12 cellular contexts compared by ENCODE assay signal in the genomic region with DNA sequence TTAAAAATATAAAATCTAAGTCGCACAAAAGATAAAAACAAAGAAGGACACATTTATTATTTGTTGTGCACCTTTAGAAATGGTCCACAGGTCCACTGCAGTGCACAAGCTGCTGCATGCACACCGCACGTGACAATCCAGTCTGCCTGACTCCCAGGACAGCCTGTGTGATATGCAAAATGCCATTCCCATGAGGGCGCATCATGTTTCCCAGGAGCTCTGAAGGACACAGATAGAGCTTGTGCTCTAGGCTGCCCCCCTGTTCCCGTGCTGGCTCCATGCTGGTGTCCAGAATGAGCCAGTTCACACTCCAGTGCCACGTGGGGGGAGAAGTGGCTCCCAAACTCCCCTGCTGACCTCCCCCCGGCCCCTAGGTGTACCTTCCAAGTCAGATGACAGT. TPM values are rescaled to one million over a fixed set of nuclear protein-coding genes. Genes with fewer than 3 reads are reported as not detected.
DNase-seq lines count a peak whose midpoint lies in the region; ATAC-seq, FAIRE-seq and TF ChIP-seq lines count a peak whose summit lies in the region.
"Had no signal": no experiment of that assay in that cellular context is flagged by ENCODE, and none has a peak within 500 bp of the region (broad histone marks: within the 10 kb centered on the region; RNA-seq: fewer than 3 reads in every experiment).

No MANE protein-coding gene starts in this region.

- H3K23ac ChIP-seq in mesendoderm (ENCODE audit: low read length), result no peak overlapping the region

- H2BK5ac ChIP-seq in mesendoderm (ENCODE audit: low read length), result no peak overlapping the region

- H3K18ac ChIP-seq in mesendoderm (ENCODE audit: low read length), result no peak overlapping the region

- no peak for DNase-seq in BJ (ENCODE audit: low read depth)
- DNase-seq in NCI-H187 treated with DMSO at 0.1 percent for 48 hours (lab: John Stamatoyannopoulos, UW), result peak; percentile 89
- peak; percentile 67 for DNase-seq in bronchial epithelial cell (ENCODE audit: low read depth)
- peak; percentile 92 for DNase-seq in mesendoderm
- no peak for DNase-seq in effector memory CD4-positive, alpha-beta T cell
- no peak for DNase-seq in activated naive CD4-positive, alpha-beta T cell treated with anti-CD3 and anti-CD28 coated beads, Interleukin-2, amount 50 U/mL, for 72 hours (ENCODE audit: low spot score in 2 of 2)
- no peak for DNase-seq in effector CD8-positive, alpha-beta T cell (lab: John Stamatoyannopoulos, UW)

- H3K27ac ChIP-seq in mesendoderm (ENCODE audit: low read depth, low read length), result no peak overlapping the region
- no peak overlapping the region for H3K27ac ChIP-seq in effector memory CD4-positive, alpha-beta T cell (ENCODE audit: insufficient read depth, low read length, poor library complexity, severe bottlenecking)

- H3K27me3 ChIP-seq in BJ (ENCODE audit: control insufficient read depth, insufficient read depth, low read length) (no peaks in the 10 kb centered on the region), bronchial epithelial cell (ENCODE audit: control insufficient read depth, insufficient read depth, low read length) (no peaks in the 10 kb centered on the region), mesendoderm (ENCODE audit: insufficient read depth, low read length, poor library complexity) (no peaks in the 10 kb centered on the region)
- no peaks in the 10 kb centered on the region for H3K27me3 ChIP-seq in effector memory CD4-positive, alpha-beta T cell (replicated peaks; ENCODE audit: control insufficient read depth, insufficient read depth, low read length, poor library complexity, severe bottlenecking)

- no peak overlapping the region for H3K4ac ChIP-seq in mesendoderm (ENCODE audit: low read depth, low read length)

- FAIRE-seq in bronchial epithelial cell (lab: Jason Lieb, UNC), result no peak
- FAIRE-seq: TTC549 had no signal

- no peak overlapping the region for H2AK5ac ChIP-seq in mesendoderm (ENCODE audit: low read length)

- H3K9me3 Mint-ChIP-seq in activated naive CD4-positive, alpha-beta T cell treated with anti-CD3 and anti-CD28 coated beads, Interleukin-2, amount 50 U/mL, for 72 hours, result peaks cover 15 to 23% of the 10 kb centered on the region in 2 donors
- H3K9me3 Mint-ChIP-seq: dendritic cell treated with granulocyte-macrophage colony-stimulating factor and Interleukin-4, amounts not matched to agents 40 ng/mL and 50 ng/mL, for 4 days had no signal

- H3K9ac ChIP-seq in mesendoderm (ENCODE audit: low read length), result no peak overlapping the region

- H3K56ac ChIP-seq in mesendoderm (ENCODE audit: low read length), result no peak overlapping the region

- POLR2A ChIA-PET in BJ (lab: Charles Lee), result interaction anchor here (0.6 to 1.0 kb wide), 3 partner anchors 57 to 188 kb away, joined by 3 to 7 read pairs (median 6); no protein-coding TSS in a partner anchor

- H3K79me1 ChIP-seq in mesendoderm (ENCODE audit: low read length), result no peaks in the 10 kb centered on the region

- CTCF ChIA-PET in BJ (lab: Yijun Ruan, JAX), result interaction anchor here (0.6 to 12.7 kb wide), 48 partner anchors 10 to 388 kb away, joined by 3 to 514 read pairs (median 6); a partner anchor contains a TSS

- ATAC-seq in GM19328 (IDR thresholded peaks at IDR 0.05; ENCODE audit: unreplicated experiment), result no peak
- ATAC-seq in activated naive CD4-positive, alpha-beta T cell treated with anti-CD3 and anti-CD28 coated beads, Interleukin-2, amount 50 U/mL, for 72 hours, result no peak

- WGBS in mesendoderm (ENCODE audit: extremely low coverage, insufficient coverage, low lambda C conversion rate), result no CpG with 5 or more reads among the region's 7 CpGs

- no peak overlapping the region for H4K5ac ChIP-seq in mesendoderm (ENCODE audit: low read length)

- H3K4me1 ChIP-seq in mesendoderm (ENCODE audit: control insufficient read depth, low read depth, low read length), result no peaks in the 10 kb centered on the region
- H3K4me1 ChIP-seq in effector memory CD4-positive, alpha-beta T cell (ENCODE audit: control insufficient read depth, insufficient read depth, low read length, poor library complexity, severe bottlenecking), result no peaks in the 10 kb centered on the region

- no peak overlapping the region for H3K27ac Mint-ChIP-seq in activated naive CD4-positive, alpha-beta T cell treated with anti-CD3 and anti-CD28 coated beads, Interleukin-2, amount 50 U/mL, for 72 hours
- H3K27ac Mint-ChIP-seq: dendritic cell treated with granulocyte-macrophage colony-stimulating factor and Interleukin-4, amounts not matched to agents 40 ng/mL and 50 ng/mL, for 4 days; IgD-negative memory B cell; naive thymus-derived CD8-positive, alpha-beta T cell had no signal

- no peaks in the 10 kb centered on the region for H3K79me2 ChIP-seq in mesendoderm (ENCODE audit: control insufficient read depth, insufficient read depth, low read length)

- no peak overlapping the region for H3K4me2 ChIP-seq in mesendoderm (ENCODE audit: low read length)

- H2BK15ac ChIP-seq in mesendoderm (replicated peaks; ENCODE audit: low read depth), result no peak overlapping the region

- H3K36me3 ChIP-seq in BJ (ENCODE audit: control insufficient read depth, insufficient read depth, low read length) (no peaks in the 10 kb centered on the region), bronchial epithelial cell (ENCODE audit: control insufficient read depth, insufficient read depth, low read length) (peaks cover 2% of the 10 kb centered on the region), mesendoderm (ENCODE audit: control insufficient read depth, insufficient read depth, low read length) (no peaks in the 10 kb centered on the region)
- H3K36me3 ChIP-seq in effector memory CD4-positive, alpha-beta T cell (ENCODE audit: control insufficient read depth, insufficient read depth, low read length), result no peaks in the 10 kb centered on the region

- H2BK120ac ChIP-seq in mesendoderm (ENCODE audit: low read depth, low read length), result no peak overlapping the region

- no peaks in the 10 kb centered on the region for H3K9me3 ChIP-seq in effector memory CD4-positive, alpha-beta T cell (ENCODE audit: control insufficient read depth, low read length)

- TF ChIP-seq CTCF in BJ (IDR thresholded peaks at IDR 0.05; ENCODE audit: insufficient read depth, low read depth, low read length) (peak; percentile 26), bronchial epithelial cell (IDR thresholded peaks at IDR 0.05; ENCODE audit: insufficient read depth, low read length, severe bottlenecking) (no peak)

- no peak overlapping the region for H4K8ac ChIP-seq in mesendoderm (ENCODE audit: low read depth, low read length)

- no peaks in the 10 kb centered on the region for H3K36me3 Mint-ChIP-seq in activated naive CD4-positive, alpha-beta T cell treated with anti-CD3 and anti-CD28 coated beads, Interleukin-2, amount 50 U/mL, for 72 hours
- H3K36me3 Mint-ChIP-seq: IgD-negative memory B cell had no signal

- H3K4me3 ChIP-seq in BJ (ENCODE audit: low read depth, low read length) (no peak overlapping the region), bronchial epithelial cell (ENCODE audit: low read depth, low read length) (no peak overlapping the region), mesendoderm (ENCODE audit: low read length) (no peak overlapping the region)
- H3K4me3 ChIP-seq in effector memory CD4-positive, alpha-beta T cell (ENCODE audit: insufficient read depth, low read depth, low read length, poor library complexity, severe bottlenecking), result no peak overlapping the region

RNA-seq across cellular contexts. Expression of a gene that starts 26.5 kb away (rescaled TPM):
- 9.1 and 11.3 TPM in 2 replicates for polyA plus RNA-seq in BJ (2011; rRNA removed)
- 4.2 and 7.8 TPM in 2 replicates for polyA minus RNA-seq in BJ (2011; rRNA and poly(A)+ RNA removed)
- 2.9 and 4.9 TPM in 2 replicates for total RNA-seq in bronchial epithelial cell
- polyA plus RNA-seq in mesendoderm (2013, experiment 1 of 2), result 0.06 TPM
- polyA plus RNA-seq in mesendoderm (2013, experiment 2 of 2), result 0.03 TPM
- not detected for total RNA-seq in activated naive CD4-positive, alpha-beta T cell treated with anti-CD3 and anti-CD28 coated beads, Interleukin-2, amount 50 U/mL, for 72 hours
- total RNA-seq: naive thymus-derived CD8-positive, alpha-beta T cell had no signal
- polyA plus RNA-seq: IgD-negative memory B cell; naive thymus-derived CD8-positive, alpha-beta T cell had no signal

RNA-seq across cellular contexts. Expression of a gene that starts 33.5 kb away (rescaled TPM):
- not detected in 2 replicates for polyA plus RNA-seq in BJ (2011; rRNA removed)
- not detected in 2 replicates for polyA minus RNA-seq in BJ (2011; rRNA and poly(A)+ RNA removed)
- 0.26 TPM in 1 of 2 replicates, not detected in the other for total RNA-seq in bronchial epithelial cell
- 0.01 TPM for polyA plus RNA-seq in mesendoderm (2013, experiment 1 of 2)
- polyA plus RNA-seq in mesendoderm (2013, experiment 2 of 2), result 0.06 TPM
- not detected for total RNA-seq in activated naive CD4-positive, alpha-beta T cell treated with anti-CD3 and anti-CD28 coated beads, Interleukin-2, amount 50 U/mL, for 72 hours
- total RNA-seq: naive thymus-derived CD8-positive, alpha-beta T cell had no signal
- polyA plus RNA-seq: IgD-negative memory B cell; naive thymus-derived CD8-positive, alpha-beta T cell had no signal

RNA-seq across cellular contexts. Expression of a gene that starts 47.0 kb away (rescaled TPM):
- not detected in 2 replicates for polyA plus RNA-seq in BJ (2011; rRNA removed)
- polyA minus RNA-seq in BJ (2011; rRNA and poly(A)+ RNA removed), result not detected in 2 replicates
- not detected in 2 replicates for total RNA-seq in bronchial epithelial cell
- polyA plus RNA-seq in mesendoderm (2013, experiment 1 of 2), result not detected
- not detected for polyA plus RNA-seq in mesendoderm (2013, experiment 2 of 2)
- total RNA-seq in activated naive CD4-positive, alpha-beta T cell treated with anti-CD3 and anti-CD28 coated beads, Interleukin-2, amount 50 U/mL, for 72 hours, result not detected
- total RNA-seq: naive thymus-derived CD8-positive, alpha-beta T cell had no signal
- polyA plus RNA-seq: IgD-negative memory B cell; naive thymus-derived CD8-positive, alpha-beta T cell had no signal

Comparison
In these comparisons a context has a peak if more than half of its experiments do, and no peak if none do; other contexts are left out.
1. DNase-seq: peak in NCI-H187 treated with DMSO at 0.1 percent for 48 hours (single experiment), bronchial epithelial cell (single experiment) and mesendoderm (single experiment); none in BJ (single experiment), effector memory CD4-positive, alpha-beta T cell (0 of 3), activated naive CD4-positive, alpha-beta T cell treated with anti-CD3 and anti-CD28 coated beads, Interleukin-2, amount 50 U/mL, for 72 hours (0 of 2) and effector CD8-positive, alpha-beta T cell (single experiment).